1 cellular context compared by ENCODE assay signal in the genomic region with DNA sequence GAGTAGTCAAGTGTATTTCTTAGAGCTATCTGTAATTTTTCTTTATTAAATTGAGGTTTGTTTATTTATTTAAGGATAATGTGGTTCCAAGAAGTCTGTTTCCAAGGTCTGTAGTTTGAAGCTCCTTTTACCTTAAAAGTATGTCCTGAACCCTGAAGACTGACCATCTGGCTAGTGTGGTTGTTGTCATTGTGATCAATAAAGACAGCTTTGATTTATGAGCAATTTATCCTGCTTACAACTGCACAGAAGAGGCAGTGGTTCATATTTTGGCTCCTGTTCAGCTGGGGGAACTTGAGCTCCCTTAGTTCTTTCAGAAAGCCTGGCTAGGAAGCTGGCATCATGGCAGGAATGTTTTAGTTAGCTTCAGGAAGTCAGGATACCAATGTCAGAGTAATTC.
TF ChIP-seq lines count a peak whose summit lies in the region.

No MANE protein-coding gene starts in this region.

TF ChIP-seq in HEK293, 187 proteins besides CTCF, POLR2A, EP300 and RAD21 (continued from another document and continues in another):
- TF ChIP-seq ZNF24 (tag by site-specific recombination; IDR thresholded peaks at IDR 0.05) (no peak), ZNF629 (tag by site-specific recombination; IDR thresholded peaks at IDR 0.05) (no peak), SP2 (tag by site-specific recombination; IDR thresholded peaks at IDR 0.05) (no peak), SALL2 (tag by site-specific recombination; IDR thresholded peaks at IDR 0.05; ENCODE audit: borderline replicate concordance) (no peak), ZNF248 (tag by site-specific recombination; IDR thresholded peaks at IDR 0.05) (no peak), ZNF530 (tag by site-specific recombination; IDR thresholded peaks at IDR 0.05; ENCODE audit: low read depth) (no peak), ZBTB7A (tag by site-specific recombination; IDR thresholded peaks at IDR 0.05; ENCODE audit: low read depth) (no peak), ZNF76 (tag by site-specific recombination; IDR thresholded peaks at IDR 0.05; ENCODE audit: borderline replicate concordance, low read depth) (no peak), ZNF221 (tag by site-specific recombination; IDR thresholded peaks at IDR 0.05; ENCODE audit: borderline replicate concordance) (no peak), ZNF146 (tag by site-specific recombination; IDR thresholded peaks at IDR 0.05) (no peak), ZNF341 (tag by site-specific recombination; IDR thresholded peaks at IDR 0.05; ENCODE audit: low read depth) (no peak), KLF8 (tag by site-specific recombination; IDR thresholded peaks at IDR 0.05) (no peak), ZNF658 (tag by site-specific recombination; IDR thresholded peaks at IDR 0.05) (no peak), ZBTB20 (tag by site-specific recombination; IDR thresholded peaks at IDR 0.05) (no peak), ZNF211 (tag by site-specific recombination; IDR thresholded peaks at IDR 0.05; ENCODE audit: low read depth) (no peak), ZNF132 (tag by site-specific recombination; IDR thresholded peaks at IDR 0.05; ENCODE audit: borderline replicate concordance) (no peak), ZNF654 (tag by site-specific recombination; IDR thresholded peaks at IDR 0.05; ENCODE audit: low read depth) (no peak), SETDB1 (IDR thresholded peaks at IDR 0.05; ENCODE audit: insufficient read length, low read length) (no peak), EGR2 (tag by site-specific recombination; IDR thresholded peaks at IDR 0.05; ENCODE audit: low read depth) (no peak), ZNF16 (tag by site-specific recombination; IDR thresholded peaks at IDR 0.05; ENCODE audit: low read depth) (no peak), ZNF624 (tag by site-specific recombination; IDR thresholded peaks at IDR 0.05) (no peak), ZNF677 (tag by site-specific recombination; IDR thresholded peaks at IDR 0.05) (no peak), ZNF274 (IDR thresholded peaks at IDR 0.05; ENCODE audit: low read length) (no peak), ZNF274 (tag by site-specific recombination; IDR thresholded peaks at IDR 0.05; ENCODE audit: borderline replicate concordance) (no peak), ZNF175 (tag by site-specific recombination; IDR thresholded peaks at IDR 0.05) (no peak), SCRT1 (tag by site-specific recombination; IDR thresholded peaks at IDR 0.05; ENCODE audit: borderline replicate concordance) (no peak), ZNF354C (tag by site-specific recombination; IDR thresholded peaks at IDR 0.05; ENCODE audit: borderline replicate concordance, low read depth) (no peak), ZNF843 (tag by site-specific recombination; IDR thresholded peaks at IDR 0.05) (no peak; the same call in 1 of the 2 replicates), ZNF623 (tag by site-specific recombination; IDR thresholded peaks at IDR 0.05) (no peak), ZBTB8A (tag by site-specific recombination; IDR thresholded peaks at IDR 0.05) (0 out of 2 replicates have a peak, but pooled peaks have one; percentile 18), ZNF350 (tag by site-specific recombination; IDR thresholded peaks at IDR 0.05) (no peak), ZNF514 (tag by site-specific recombination; IDR thresholded peaks at IDR 0.05) (no peak), ZNF610 (tag by site-specific recombination; IDR thresholded peaks at IDR 0.05; ENCODE audit: borderline replicate concordance) (no peak), BCL11A (tag by site-specific recombination; IDR thresholded peaks at IDR 0.05; ENCODE audit: low read depth) (no peak), ZNF621 (tag by site-specific recombination; IDR thresholded peaks at IDR 0.05) (no peak), OVOL3 (tag by site-specific recombination; IDR thresholded peaks at IDR 0.05) (no peak), KLF9 (tag by site-specific recombination; IDR thresholded peaks at IDR 0.05; ENCODE audit: low read depth) (no peak), SCRT2 (tag by site-specific recombination; IDR thresholded peaks at IDR 0.05) (no peak), ZNF114 (tag by site-specific recombination; IDR thresholded peaks at IDR 0.05) (no peak)
- TF ChIP-seq, protein P1, sequence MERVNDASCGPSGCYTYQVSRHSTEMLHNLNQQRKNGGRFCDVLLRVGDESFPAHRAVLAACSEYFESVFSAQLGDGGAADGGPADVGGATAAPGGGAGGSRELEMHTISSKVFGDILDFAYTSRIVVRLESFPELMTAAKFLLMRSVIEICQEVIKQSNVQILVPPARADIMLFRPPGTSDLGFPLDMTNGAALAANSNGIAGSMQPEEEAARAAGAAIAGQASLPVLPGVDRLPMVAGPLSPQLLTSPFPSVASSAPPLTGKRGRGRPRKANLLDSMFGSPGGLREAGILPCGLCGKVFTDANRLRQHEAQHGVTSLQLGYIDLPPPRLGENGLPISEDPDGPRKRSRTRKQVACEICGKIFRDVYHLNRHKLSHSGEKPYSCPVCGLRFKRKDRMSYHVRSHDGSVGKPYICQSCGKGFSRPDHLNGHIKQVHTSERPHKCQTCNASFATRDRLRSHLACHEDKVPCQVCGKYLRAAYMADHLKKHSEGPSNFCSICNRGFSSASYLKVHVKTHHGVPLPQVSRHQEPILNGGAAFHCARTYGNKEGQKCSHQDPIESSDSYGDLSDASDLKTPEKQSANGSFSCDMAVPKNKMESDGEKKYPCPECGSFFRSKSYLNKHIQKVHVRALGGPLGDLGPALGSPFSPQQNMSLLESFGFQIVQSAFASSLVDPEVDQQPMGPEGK (tag by site-specific recombination; IDR thresholded peaks at IDR 0.05): no peak
- TF ChIP-seq, protein P2, sequence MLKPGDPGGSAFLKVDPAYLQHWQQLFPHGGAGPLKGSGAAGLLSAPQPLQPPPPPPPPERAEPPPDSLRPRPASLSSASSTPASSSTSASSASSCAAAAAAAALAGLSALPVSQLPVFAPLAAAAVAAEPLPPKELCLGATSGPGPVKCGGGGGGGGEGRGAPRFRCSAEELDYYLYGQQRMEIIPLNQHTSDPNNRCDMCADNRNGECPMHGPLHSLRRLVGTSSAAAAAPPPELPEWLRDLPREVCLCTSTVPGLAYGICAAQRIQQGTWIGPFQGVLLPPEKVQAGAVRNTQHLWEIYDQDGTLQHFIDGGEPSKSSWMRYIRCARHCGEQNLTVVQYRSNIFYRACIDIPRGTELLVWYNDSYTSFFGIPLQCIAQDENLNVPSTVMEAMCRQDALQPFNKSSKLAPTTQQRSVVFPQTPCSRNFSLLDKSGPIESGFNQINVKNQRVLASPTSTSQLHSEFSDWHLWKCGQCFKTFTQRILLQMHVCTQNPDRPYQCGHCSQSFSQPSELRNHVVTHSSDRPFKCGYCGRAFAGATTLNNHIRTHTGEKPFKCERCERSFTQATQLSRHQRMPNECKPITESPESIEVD (tag by site-specific recombination; IDR thresholded peaks at IDR 0.05): peak; percentile 76
- TF ChIP-seq, protein P3, sequence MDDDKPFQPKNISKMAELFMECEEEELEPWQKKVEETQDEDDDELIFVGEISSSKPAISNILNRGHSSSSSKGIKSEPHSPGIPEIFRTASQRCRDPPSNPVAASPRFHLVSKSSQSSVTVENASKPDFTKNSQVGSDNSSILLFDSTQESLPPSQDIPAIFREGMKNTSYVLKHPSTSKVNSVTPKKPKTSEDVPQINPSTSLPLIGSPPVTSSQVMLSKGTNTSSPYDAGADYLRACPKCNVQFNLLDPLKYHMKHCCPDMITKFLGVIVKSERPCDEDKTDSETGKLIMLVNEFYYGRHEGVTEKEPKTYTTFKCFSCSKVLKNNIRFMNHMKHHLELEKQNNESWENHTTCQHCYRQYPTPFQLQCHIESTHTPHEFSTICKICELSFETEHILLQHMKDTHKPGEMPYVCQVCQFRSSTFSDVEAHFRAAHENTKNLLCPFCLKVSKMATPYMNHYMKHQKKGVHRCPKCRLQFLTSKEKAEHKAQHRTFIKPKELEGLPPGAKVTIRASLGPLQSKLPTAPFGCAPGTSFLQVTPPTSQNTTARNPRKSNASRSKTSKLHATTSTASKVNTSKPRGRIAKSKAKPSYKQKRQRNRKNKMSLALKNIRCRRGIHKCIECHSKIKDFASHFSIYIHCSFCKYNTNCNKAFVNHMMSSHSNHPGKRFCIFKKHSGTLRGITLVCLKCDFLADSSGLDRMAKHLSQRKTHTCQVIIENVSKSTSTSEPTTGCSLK (tag by site-specific recombination; IDR thresholded peaks at IDR 0.05): no peak
- TF ChIP-seq, protein P4, sequence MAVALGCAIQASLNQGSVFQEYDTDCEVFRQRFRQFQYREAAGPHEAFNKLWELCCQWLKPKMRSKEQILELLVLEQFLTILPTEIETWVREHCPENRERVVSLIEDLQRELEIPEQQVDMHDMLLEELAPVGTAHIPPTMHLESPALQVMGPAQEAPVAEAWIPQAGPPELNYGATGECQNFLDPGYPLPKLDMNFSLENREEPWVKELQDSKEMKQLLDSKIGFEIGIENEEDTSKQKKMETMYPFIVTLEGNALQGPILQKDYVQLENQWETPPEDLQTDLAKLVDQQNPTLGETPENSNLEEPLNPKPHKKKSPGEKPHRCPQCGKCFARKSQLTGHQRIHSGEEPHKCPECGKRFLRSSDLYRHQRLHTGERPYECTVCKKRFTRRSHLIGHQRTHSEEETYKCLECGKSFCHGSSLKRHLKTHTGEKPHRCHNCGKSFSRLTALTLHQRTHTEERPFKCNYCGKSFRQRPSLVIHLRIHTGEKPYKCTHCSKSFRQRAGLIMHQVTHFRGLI (tag by site-specific recombination; IDR thresholded peaks at IDR 0.05): no peak
- TF ChIP-seq, protein P5, sequence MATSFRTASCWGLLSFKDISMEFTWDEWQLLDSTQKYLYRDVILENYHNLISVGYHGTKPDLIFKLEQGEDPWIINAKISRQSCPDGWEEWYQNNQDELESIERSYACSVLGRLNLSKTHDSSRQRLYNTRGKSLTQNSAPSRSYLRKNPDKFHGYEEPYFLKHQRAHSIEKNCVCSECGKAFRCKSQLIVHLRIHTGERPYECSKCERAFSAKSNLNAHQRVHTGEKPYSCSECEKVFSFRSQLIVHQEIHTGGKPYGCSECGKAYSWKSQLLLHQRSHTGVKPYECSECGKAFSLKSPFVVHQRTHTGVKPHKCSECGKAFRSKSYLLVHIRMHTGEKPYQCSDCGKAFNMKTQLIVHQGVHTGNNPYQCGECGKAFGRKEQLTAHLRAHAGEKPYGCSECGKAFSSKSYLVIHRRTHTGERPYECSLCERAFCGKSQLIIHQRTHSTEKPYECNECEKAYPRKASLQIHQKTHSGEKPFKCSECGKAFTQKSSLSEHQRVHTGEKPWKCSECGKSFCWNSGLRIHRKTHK (tag by site-specific recombination; IDR thresholded peaks at IDR 0.05): no peak
- TF ChIP-seq, protein P6, sequence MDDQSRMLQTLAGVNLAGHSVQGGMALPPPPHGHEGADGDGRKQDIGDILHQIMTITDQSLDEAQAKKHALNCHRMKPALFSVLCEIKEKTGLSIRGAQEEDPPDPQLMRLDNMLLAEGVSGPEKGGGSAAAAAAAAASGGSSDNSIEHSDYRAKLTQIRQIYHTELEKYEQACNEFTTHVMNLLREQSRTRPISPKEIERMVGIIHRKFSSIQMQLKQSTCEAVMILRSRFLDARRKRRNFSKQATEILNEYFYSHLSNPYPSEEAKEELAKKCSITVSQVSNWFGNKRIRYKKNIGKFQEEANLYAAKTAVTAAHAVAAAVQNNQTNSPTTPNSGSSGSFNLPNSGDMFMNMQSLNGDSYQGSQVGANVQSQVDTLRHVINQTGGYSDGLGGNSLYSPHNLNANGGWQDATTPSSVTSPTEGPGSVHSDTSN (CRISPR knock-in tag; IDR thresholded peaks at IDR 0.05): no peak
- TF ChIP-seq, protein P7, sequence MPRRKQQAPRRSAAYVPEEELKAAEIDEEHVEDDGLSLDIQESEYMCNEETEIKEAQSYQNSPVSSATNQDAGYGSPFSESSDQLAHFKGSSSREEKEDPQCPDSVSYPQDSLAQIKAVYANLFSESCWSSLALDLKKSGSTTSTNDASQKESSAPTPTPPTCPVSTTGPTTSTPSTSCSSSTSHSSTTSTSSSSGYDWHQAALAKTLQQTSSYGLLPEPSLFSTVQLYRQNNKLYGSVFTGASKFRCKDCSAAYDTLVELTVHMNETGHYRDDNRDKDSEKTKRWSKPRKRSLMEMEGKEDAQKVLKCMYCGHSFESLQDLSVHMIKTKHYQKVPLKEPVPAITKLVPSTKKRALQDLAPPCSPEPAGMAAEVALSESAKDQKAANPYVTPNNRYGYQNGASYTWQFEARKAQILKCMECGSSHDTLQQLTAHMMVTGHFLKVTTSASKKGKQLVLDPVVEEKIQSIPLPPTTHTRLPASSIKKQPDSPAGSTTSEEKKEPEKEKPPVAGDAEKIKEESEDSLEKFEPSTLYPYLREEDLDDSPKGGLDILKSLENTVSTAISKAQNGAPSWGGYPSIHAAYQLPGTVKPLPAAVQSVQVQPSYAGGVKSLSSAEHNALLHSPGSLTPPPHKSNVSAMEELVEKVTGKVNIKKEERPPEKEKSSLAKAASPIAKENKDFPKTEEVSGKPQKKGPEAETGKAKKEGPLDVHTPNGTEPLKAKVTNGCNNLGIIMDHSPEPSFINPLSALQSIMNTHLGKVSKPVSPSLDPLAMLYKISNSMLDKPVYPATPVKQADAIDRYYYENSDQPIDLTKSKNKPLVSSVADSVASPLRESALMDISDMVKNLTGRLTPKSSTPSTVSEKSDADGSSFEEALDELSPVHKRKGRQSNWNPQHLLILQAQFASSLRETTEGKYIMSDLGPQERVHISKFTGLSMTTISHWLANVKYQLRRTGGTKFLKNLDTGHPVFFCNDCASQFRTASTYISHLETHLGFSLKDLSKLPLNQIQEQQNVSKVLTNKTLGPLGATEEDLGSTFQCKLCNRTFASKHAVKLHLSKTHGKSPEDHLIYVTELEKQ (tag by site-specific recombination; IDR thresholded peaks at IDR 0.05; ENCODE audit: borderline replicate concordance): peak; percentile 30; the same call in 1 of the 2 replicates
- TF ChIP-seq, protein P8, sequence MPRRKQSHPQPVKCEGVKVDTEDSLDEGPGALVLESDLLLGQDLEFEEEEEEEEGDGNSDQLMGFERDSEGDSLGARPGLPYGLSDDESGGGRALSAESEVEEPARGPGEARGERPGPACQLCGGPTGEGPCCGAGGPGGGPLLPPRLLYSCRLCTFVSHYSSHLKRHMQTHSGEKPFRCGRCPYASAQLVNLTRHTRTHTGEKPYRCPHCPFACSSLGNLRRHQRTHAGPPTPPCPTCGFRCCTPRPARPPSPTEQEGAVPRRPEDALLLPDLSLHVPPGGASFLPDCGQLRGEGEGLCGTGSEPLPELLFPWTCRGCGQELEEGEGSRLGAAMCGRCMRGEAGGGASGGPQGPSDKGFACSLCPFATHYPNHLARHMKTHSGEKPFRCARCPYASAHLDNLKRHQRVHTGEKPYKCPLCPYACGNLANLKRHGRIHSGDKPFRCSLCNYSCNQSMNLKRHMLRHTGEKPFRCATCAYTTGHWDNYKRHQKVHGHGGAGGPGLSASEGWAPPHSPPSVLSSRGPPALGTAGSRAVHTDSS (tag by site-specific recombination; IDR thresholded peaks at IDR 0.05): no peak
- TF ChIP-seq, protein P9, sequence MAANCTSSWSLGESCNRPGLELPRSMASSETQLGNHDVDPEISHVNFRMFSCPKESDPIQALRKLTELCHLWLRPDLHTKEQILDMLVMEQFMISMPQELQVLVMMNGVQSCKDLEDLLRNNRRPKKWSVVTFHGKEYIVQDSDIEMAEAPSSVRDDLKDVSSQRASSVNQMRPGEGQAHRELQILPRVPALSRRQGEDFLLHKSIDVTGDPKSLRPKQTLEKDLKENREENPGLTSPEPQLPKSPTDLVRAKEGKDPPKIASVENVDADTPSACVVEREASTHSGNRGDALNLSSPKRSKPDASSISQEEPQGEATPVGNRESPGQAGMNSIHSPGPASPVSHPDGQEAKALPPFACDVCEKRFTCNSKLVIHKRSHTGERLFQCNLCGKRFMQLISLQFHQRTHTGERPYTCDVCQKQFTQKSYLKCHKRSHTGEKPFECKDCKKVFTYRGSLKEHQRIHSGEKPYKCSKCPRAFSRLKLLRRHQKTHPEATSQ (tag by site-specific recombination; IDR thresholded peaks at IDR 0.05): no peak
